Comparison of ENCODE assay signal across 8 cellular contexts in the genomic region with DNA sequence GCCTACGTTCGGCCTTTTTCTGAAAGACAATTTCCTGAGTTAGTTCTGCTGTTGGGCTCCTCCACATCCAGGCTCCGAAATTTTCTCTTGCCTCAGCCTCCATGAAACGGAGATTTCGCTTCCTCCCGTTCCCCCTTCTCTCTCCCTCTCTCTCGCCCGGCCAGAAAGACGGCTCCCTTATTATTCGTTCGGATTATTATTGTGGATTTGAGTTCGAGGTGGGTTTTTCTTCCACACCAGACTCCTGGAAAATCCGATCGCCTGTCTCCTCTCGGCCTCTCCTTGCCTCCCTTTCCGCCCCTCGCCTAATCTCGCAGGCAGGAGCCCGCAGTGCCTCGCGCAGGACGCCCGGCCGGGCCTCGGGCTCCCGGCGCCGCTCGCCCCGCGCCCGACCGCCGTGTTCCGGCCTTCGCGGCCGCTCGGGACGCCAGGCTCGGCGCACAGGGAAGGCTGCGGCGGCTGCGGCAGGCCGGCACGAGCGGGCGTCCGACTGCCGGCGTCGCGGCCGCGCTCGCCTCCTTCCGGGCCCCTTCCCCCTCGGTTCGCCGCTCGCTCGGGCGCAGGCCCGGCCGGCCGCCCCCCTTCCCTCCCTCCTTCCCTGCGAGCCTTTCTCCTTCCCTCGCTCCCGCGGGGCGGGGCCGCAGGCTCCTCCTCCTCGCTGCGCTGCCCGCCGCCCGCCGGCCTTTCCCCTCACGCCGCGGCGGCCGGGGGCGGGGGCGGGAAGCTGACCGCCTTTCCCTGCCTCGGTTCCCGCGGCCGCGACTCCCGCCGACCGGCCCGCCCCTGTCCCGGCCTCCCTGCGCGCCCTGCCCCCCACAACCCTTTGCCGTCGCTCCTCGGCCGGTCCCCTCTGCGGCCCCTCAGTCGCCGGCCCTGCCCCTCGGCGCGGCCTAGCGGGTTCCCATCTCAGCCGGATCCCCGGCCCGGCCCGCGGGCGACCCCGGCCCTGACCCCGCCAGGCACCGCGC. TPM values are rescaled to one million over a fixed set of nuclear protein-coding genes. Genes with fewer than 3 reads are reported as not detected.
A peak's percentile ranks its signal among the peaks of the same experiment; 100 is the strongest.
DNase-seq lines count a peak whose midpoint lies in the region; ATAC-seq and TF ChIP-seq lines count a peak whose summit lies in the region.

A gene with protein sequence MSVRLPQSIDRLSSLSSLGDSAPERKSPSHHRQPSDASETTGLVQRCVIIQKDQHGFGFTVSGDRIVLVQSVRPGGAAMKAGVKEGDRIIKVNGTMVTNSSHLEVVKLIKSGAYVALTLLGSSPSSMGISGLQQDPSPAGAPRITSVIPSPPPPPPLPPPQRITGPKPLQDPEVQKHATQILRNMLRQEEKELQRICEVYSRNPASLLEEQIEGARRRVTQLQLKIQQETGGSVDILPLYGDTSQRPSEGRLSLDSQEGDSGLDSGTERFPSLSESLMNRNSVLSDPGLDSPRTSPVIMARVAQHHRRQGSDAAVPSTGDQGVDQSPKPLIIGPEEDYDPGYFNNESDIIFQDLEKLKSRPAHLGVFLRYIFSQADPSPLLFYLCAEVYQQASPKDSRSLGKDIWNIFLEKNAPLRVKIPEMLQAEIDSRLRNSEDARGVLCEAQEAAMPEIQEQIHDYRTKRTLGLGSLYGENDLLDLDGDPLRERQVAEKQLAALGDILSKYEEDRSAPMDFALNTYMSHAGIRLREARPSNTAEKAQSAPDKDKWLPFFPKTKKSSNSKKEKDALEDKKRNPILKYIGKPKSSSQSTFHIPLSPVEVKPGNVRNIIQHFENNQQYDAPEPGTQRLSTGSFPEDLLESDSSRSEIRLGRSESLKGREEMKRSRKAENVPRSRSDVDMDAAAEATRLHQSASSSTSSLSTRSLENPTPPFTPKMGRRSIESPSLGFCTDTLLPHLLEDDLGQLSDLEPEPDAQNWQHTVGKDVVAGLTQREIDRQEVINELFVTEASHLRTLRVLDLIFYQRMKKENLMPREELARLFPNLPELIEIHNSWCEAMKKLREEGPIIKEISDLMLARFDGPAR (N-terminal part only) (minus strand): TSS at position 492 of the 968 bp plus-strand sequence. CDS start 1,412 bp downstream, outside the sequence.

- peak; percentile 67 for ATAC-seq in HG03175 (IDR thresholded peaks at IDR 0.05; ENCODE audit: unreplicated experiment)

- peak within 1 kb of the TSS; percentile 99 for H2BK120ac ChIP-seq in mesenchymal stem cell (ENCODE audit: low read depth, low read length)

- no peak within 1 kb of the TSS for H2AK5ac ChIP-seq in mesenchymal stem cell (ENCODE audit: low read length, severe bottlenecking)

- CTCF ChIA-PET in activated CD4-positive, alpha-beta memory T cell treated with anti-CD3 and anti-CD28 coated beads, Interleukin-2, amount 10 ng/mL, durations not matched to agents 7 days and 5 days (lab: Charles Lee): no interaction called here

- TF ChIP-seq EP300 in stomach (IDR thresholded peaks at IDR 0.05): no peak

- H3K27ac ChIP-seq in ACC112 (ENCODE audit: low read depth, low read length) (peak within 1 kb of the TSS; percentile 42), mesenchymal stem cell (ENCODE audit: low read length, poor library complexity, severe bottlenecking) (peak within 1 kb of the TSS; percentile 69), stomach (peak within 1 kb of the TSS; percentile 88 to 97 (median 94))

- H3K27me3 ChIP-seq in ACC112 (ENCODE audit: insufficient read depth, low read length) (no peaks in the 10 kb centered on the region), mesenchymal stem cell (ENCODE audit: control insufficient read depth in 1 of 2, insufficient read depth in 1 of 2, low read length in 2 of 2) (no peaks in the 10 kb centered on the region), stomach (no peaks in the 10 kb centered on the region)

- peak within 1 kb of the TSS; percentile 96 for H4K8ac ChIP-seq in mesenchymal stem cell (ENCODE audit: low read length)

- H2AFZ ChIP-seq in ACC112 (ENCODE audit: low read length, unreplicated experiment) (peak within 1 kb of the TSS; percentile 70), mesenchymal stem cell (ENCODE audit: low read depth, low read length) (peak within 1 kb of the TSS; percentile 79)

- H3K36me3 ChIP-seq in ACC112 (ENCODE audit: insufficient read depth, low read length) (no peaks in the 10 kb centered on the region), mesenchymal stem cell (ENCODE audit: control insufficient read depth in 1 of 2, insufficient read depth in 2 of 2, low read depth in 1 of 2, low read length in 2 of 2) (no peaks in the 10 kb centered on the region), stomach (no peaks in the 10 kb centered on the region)

- peaks cover 35% of the 10 kb centered on the region for H3K4me1 ChIP-seq in ACC112 (ENCODE audit: control insufficient read depth, insufficient read depth, low read length, unreplicated experiment)
- H3K4me1 ChIP-seq in mesenchymal stem cell (ENCODE audit: control insufficient read depth, insufficient read depth, low read depth, low read length): peaks cover 11% of the 10 kb centered on the region
- H3K4me1 ChIP-seq in stomach: peaks cover 31 to 55% (median 46%) of the 10 kb centered on the region in 4 donors

- WGBS in mesenchymal stem cell: under 1% methylated on average over 75 of the region's 120 CpGs
- WGBS in stomach, 5 donors: 1 to 2% (median 1%) methylated on average over 72 to 120 of the region's 120 CpGs

- TF ChIP-seq POLR2A in GM15510 (IDR thresholded peaks at IDR 0.05; ENCODE audit: borderline replicate concordance, extremely low read depth, insufficient read length): peak; percentile 31
- TF ChIP-seq POLR2A in stomach (IDR thresholded peaks at IDR 0.05): no peak

- TF ChIP-seq CTCF in epithelial cell of esophagus (IDR thresholded peaks at IDR 0.05; ENCODE audit: insufficient read depth, low read depth, low read length, missing control alignments): no peak
- no peak for TF ChIP-seq CTCF in stomach (IDR thresholded peaks at IDR 0.05)

- POLR2A ChIA-PET in activated CD4-positive, alpha-beta memory T cell treated with anti-CD3 and anti-CD28 coated beads, Interleukin-2, amount 10 ng/mL, durations not matched to agents 7 days and 5 days (lab: Charles Lee): interaction anchor here (0.7 kb wide), 1 partner anchor 319 kb away, joined by 3 read pairs; no protein-coding TSS in a partner anchor

- H3K4me3 ChIP-seq in ACC112 (ENCODE audit: low read depth, low read length) (peak within 1 kb of the TSS; percentile 79), epithelial cell of esophagus (ENCODE audit: low read length) (peak within 1 kb of the TSS; percentile 77), mesenchymal stem cell (ENCODE audit: insufficient read depth in 1 of 2, low read depth in 1 of 2, low read length in 2 of 2) (peak within 1 kb of the TSS; percentile 81 to 96), stomach (peak within 1 kb of the TSS; percentile 63 to 76 (median 68))

- H3K27ac Mint-ChIP-seq in activated CD4-positive, alpha-beta memory T cell treated with anti-CD3 and anti-CD28 coated beads, Interleukin-2, amount 10 ng/mL, durations not matched to agents 7 days and 5 days: no peak within 1 kb of the TSS

- peaks cover 39% of the 10 kb centered on the region for H3K79me2 ChIP-seq in ACC112 (ENCODE audit: control insufficient read depth, insufficient read depth, low read length, unreplicated experiment)

- peak within 1 kb of the TSS; percentile 95 to 98 for H3K18ac ChIP-seq in mesenchymal stem cell (ENCODE audit: low read depth in 1 of 2, low read length in 2 of 2)

- peak within 1 kb of the TSS; percentile 88 to 92 for H3K14ac ChIP-seq in mesenchymal stem cell (ENCODE audit: low read length in 2 of 2)

- H3K4me1 Mint-ChIP-seq in activated CD4-positive, alpha-beta memory T cell treated with anti-CD3 and anti-CD28 coated beads, Interleukin-2, amount 10 ng/mL, durations not matched to agents 7 days and 5 days: peaks cover 11% of the 10 kb centered on the region

- peak within 1 kb of the TSS; percentile 90 for H2BK15ac ChIP-seq in mesenchymal stem cell (ENCODE audit: low read depth, poor library complexity, severe bottlenecking)

- H3K4me3 Mint-ChIP-seq in activated CD4-positive, alpha-beta memory T cell treated with anti-CD3 and anti-CD28 coated beads, Interleukin-2, amount 10 ng/mL, durations not matched to agents 7 days and 5 days: peak within 1 kb of the TSS; percentile 76

- intact Hi-C loops in stomach (cut with DNase I; ENCODE audit: low total_unique reads): no loop called here

- H3K9me3 ChIP-seq in mesenchymal stem cell (ENCODE audit: control insufficient read depth, low read length) (no peaks in the 10 kb centered on the region), stomach (no peaks in the 10 kb centered on the region)

- H3K4ac ChIP-seq in mesenchymal stem cell (ENCODE audit: low read depth in 1 of 2, low read length in 2 of 2): peak within 1 kb of the TSS; percentile 87 to 93

- peaks cover 15% of the 10 kb centered on the region for H3K79me1 ChIP-seq in mesenchymal stem cell (replicated peaks; ENCODE audit: low read length, poor library complexity, severe bottlenecking)

- H3K27me3 Mint-ChIP-seq in activated CD4-positive, alpha-beta memory T cell treated with anti-CD3 and anti-CD28 coated beads, Interleukin-2, amount 10 ng/mL, durations not matched to agents 7 days and 5 days: peaks cover 73% of the 10 kb centered on the region

- peak within 1 kb of the TSS in 1 of 2 experiments; percentile 79 for H3K23ac ChIP-seq in mesenchymal stem cell (ENCODE audit: low read length in 2 of 2)

- no peaks in the 10 kb centered on the region for H3K9me3 Mint-ChIP-seq in activated CD4-positive, alpha-beta memory T cell treated with anti-CD3 and anti-CD28 coated beads, Interleukin-2, amount 10 ng/mL, durations not matched to agents 7 days and 5 days

- DNase-seq in NCI-H460 (ENCODE audit: extremely low read depth, low read depth) (peak; percentile 90), epithelial cell of esophagus (ENCODE audit: low read depth) (peak; percentile 86), mesenchymal stem cell (peak; percentile 92), stomach (peak; percentile 93)
- peak; percentile 21 for DNase-seq in activated CD4-positive, alpha-beta memory T cell treated with anti-CD3 and anti-CD28 coated beads, Interleukin-2, amount 10 ng/mL, durations not matched to agents 7 days and 5 days

- H3K9ac ChIP-seq in mesenchymal stem cell (ENCODE audit: low read length): peak within 1 kb of the TSS; percentile 100

- H4K91ac ChIP-seq in mesenchymal stem cell (ENCODE audit: low read length): peak within 1 kb of the TSS; percentile 83

- H2BK5ac ChIP-seq in mesenchymal stem cell (ENCODE audit: low read depth, low read length, poor library complexity, severe bottlenecking): peak within 1 kb of the TSS; percentile 63

- H2BK12ac ChIP-seq in mesenchymal stem cell (ENCODE audit: low read length in 2 of 2): no peak within 1 kb of the TSS

- peaks cover 3% of the 10 kb centered on the region for H3K36me3 Mint-ChIP-seq in activated CD4-positive, alpha-beta memory T cell treated with anti-CD3 and anti-CD28 coated beads, Interleukin-2, amount 10 ng/mL, durations not matched to agents 7 days and 5 days (ENCODE audit: low read depth)

- H3K4me2 ChIP-seq in mesenchymal stem cell (ENCODE audit: low read length, poor library complexity, severe bottlenecking): peak within 1 kb of the TSS; percentile 87

RNA-seq across cellular contexts. Expression of the gene that starts here (rescaled TPM):
- 32.0 and 36.8 TPM in 2 replicates for total RNA-seq in NCI-H460 (2014; rRNA removed; shearing (Covaris generic))
- polyA plus RNA-seq in NCI-H460 (2014; cell fraction: nucleus; rRNA removed): 37.4 and 38.9 TPM in 2 replicates
- 10 to 100 TPM; 14.9 to 15.8 TPM for total RNA-seq in activated CD4-positive, alpha-beta memory T cell treated with anti-CD3 and anti-CD28 coated beads, Interleukin-2, amount 10 ng/mL, durations not matched to agents 7 days and 5 days
- polyA plus RNA-seq in mesenchymal stem cell (2013, experiment 1 of 2): 12.4 TPM
- polyA plus RNA-seq in mesenchymal stem cell (2013, experiment 2 of 2): 12.3 TPM
- 100 to 1,000 TPM in 1 of 5 donors, 10 to 100 TPM in 4; 30.4 to 125 (median 36.5) TPM for total RNA-seq in stomach
- polyA plus RNA-seq in stomach: 10 to 100 TPM in 1 of 3 donors, 1 to 10 TPM in 2; 6.6 to 11.5 (median 8.6) TPM

Comparison
In these comparisons a context has a peak if more than half of its experiments do, and no peak if none do; other contexts are left out.
1. Peak in every context shown above with its lines: DNase-seq, ATAC-seq, H3K4me3 ChIP-seq and H3K27ac ChIP-seq.
2. H3K27ac ChIP-seq: peak in every context shown above with its lines; median percentile 94 in stomach; 69 in mesenchymal stem cell; 42 in ACC112.
3. DNase-seq: peak in every context shown above with its lines; median percentile 93 in stomach; 92 in mesenchymal stem cell; 90 in NCI-H460; 86 in epithelial cell of esophagus; 21 in activated CD4-positive, alpha-beta memory T cell treated with anti-CD3 and anti-CD28 coated beads, Interleukin-2, amount 10 ng/mL, durations not matched to agents 7 days and 5 days.